In genomic region chr2:9110893-9111569, GRCh38 we compare ENCODE assay signal across 10 cellular contexts.
DNase-seq lines count a peak whose midpoint lies in the region; FAIRE-seq and TF ChIP-seq lines count a peak whose summit lies in the region.
"Had no signal": no experiment of that assay in that cellular context is flagged by ENCODE, and none has a peak within 500 bp of the region (broad histone marks: within the 10 kb centered on the region; RNA-seq: fewer than 3 reads in every experiment).

No MANE protein-coding gene starts in this region.

- no peak overlapping the region for H3K4me3 ChIP-seq in OCI-LY3 (ENCODE audit: low read length)
- H3K4me3 ChIP-seq in H1 (ENCODE audit: extremely low read depth in 1 of 4, insufficient read depth in 2 of 4, low read depth in 3 of 4, low read length in 4 of 4), result no peak overlapping the region
- H3K4me3 ChIP-seq in parathyroid adenoma (ENCODE audit: low read depth, low read length), result no peak overlapping the region
- H3K4me3 ChIP-seq in spleen, result no peak overlapping the region

- H2AK5ac ChIP-seq in H1 (ENCODE audit: low read depth, low read length), result no peak overlapping the region

- no peak overlapping the region for H2BK120ac ChIP-seq in H1 (replicated peaks; ENCODE audit: low read depth, low read length)

- no peak overlapping the region for H3K14ac ChIP-seq in H1 (ENCODE audit: insufficient read length)

- no peaks in the 10 kb centered on the region for H3K9me3 ChIP-seq in OCI-LY3 (ENCODE audit: insufficient read depth, low read length)
- no peaks in the 10 kb centered on the region for H3K9me3 ChIP-seq in H1 (ENCODE audit: insufficient read depth in 2 of 2, low read depth in 1 of 2, low read length in 1 of 2)
- no peaks in the 10 kb centered on the region for H3K9me3 ChIP-seq in parathyroid adenoma (ENCODE audit: control insufficient read depth, low read length)
- H3K9me3 ChIP-seq in spleen, result no peaks in the 10 kb centered on the region

- H4K5ac ChIP-seq in H1 (ENCODE audit: insufficient read length, low read depth, low read length), result no peak overlapping the region

- H3K23ac ChIP-seq in H1 (ENCODE audit: insufficient read length), result no peak overlapping the region

- no peak for TF ChIP-seq POLR2A in H1 (IDR thresholded peaks at IDR 0.05; ENCODE audit: control extremely low read depth in 1 of 2, low read depth in 2 of 2, low read length in 2 of 2)
- TF ChIP-seq POLR2A in spleen (IDR thresholded peaks at IDR 0.05), result no peak

- peak; percentile 81 for FAIRE-seq in H1 (lab: Jason Lieb, UNC)
- FAIRE-seq: GM12891 had no signal

- no peaks in the 10 kb centered on the region for H3K79me2 ChIP-seq in OCI-LY3 (ENCODE audit: low read length)
- H3K79me2 ChIP-seq in H1 (ENCODE audit: control insufficient read depth in 1 of 2, insufficient read depth in 2 of 2, low read length in 2 of 2), result no peaks in the 10 kb centered on the region
- H3K79me2 ChIP-seq in parathyroid adenoma, result no peaks in the 10 kb centered on the region

- H3K27me3 ChIP-seq in OCI-LY3 (ENCODE audit: low read depth, low read length), result no peaks in the 10 kb centered on the region
- H3K27me3 ChIP-seq in H1 (replicated peaks in 1 of 4; ENCODE audit: control insufficient read depth in 3 of 4, extremely low read depth in 1 of 4, insufficient read depth in 3 of 4, low read length in 3 of 4), result no peaks in the 10 kb centered on the region; a peak in 2 of 7 replicates
- no peaks in the 10 kb centered on the region for H3K27me3 ChIP-seq in parathyroid adenoma (ENCODE audit: control insufficient read depth, insufficient read depth, low read length)
- H3K27me3 ChIP-seq in spleen (replicated peaks in 1 of 7), result peaks cover 0 to 77% (median 6%) of the 10 kb centered on the region in 7 donors

- H3K4ac ChIP-seq in H1 (replicated peaks; ENCODE audit: insufficient read length, low read depth, low read length), result no peak overlapping the region

- no peak overlapping the region for H2BK5ac ChIP-seq in H1 (ENCODE audit: low read depth, low read length)

- no peaks in the 10 kb centered on the region for H3K36me3 ChIP-seq in OCI-LY3 (replicated peaks; ENCODE audit: low read depth, low read length)
- H3K36me3 ChIP-seq in H1 (ENCODE audit: control insufficient read depth in 2 of 4, insufficient read depth in 4 of 4, low read length in 3 of 4), result no peaks in the 10 kb centered on the region
- H3K36me3 ChIP-seq in parathyroid adenoma (ENCODE audit: control insufficient read depth, insufficient read depth, low read length), result no peaks in the 10 kb centered on the region
- no peaks in the 10 kb centered on the region for H3K36me3 ChIP-seq in spleen

- no peak for TF ChIP-seq EP300 in H1 (IDR thresholded peaks at IDR 0.05; ENCODE audit: borderline replicate concordance in 1 of 2, low read depth in 2 of 2, low read length in 2 of 2)

- CTCF ChIA-PET in H1 (lab: Charles Lee; ENCODE audit: partially characterized antibody), result interaction anchor here (0.6 to 8.6 kb wide), 45 partner anchors 11 to 293 kb away, joined by 3 to 86 read pairs (median 4); no protein-coding TSS in a partner anchor

- no peak overlapping the region for H3K18ac ChIP-seq in H1 (ENCODE audit: extremely low read depth, low read length)

- H4K91ac ChIP-seq in H1 (replicated peaks; ENCODE audit: insufficient read length, low read length), result no peak overlapping the region

- TF ChIP-seq CTCF in GM10266 (IDR thresholded peaks at IDR 0.05; ENCODE audit: control insufficient read depth, insufficient read depth, low read depth, missing control alignments) (peak; percentile 19), OCI-LY3 (IDR thresholded peaks at IDR 0.05; ENCODE audit: low read depth, low read length) (peak; percentile 13; the same call in 1 of the 2 replicates), H1 (IDR thresholded peaks at IDR 0.05; ENCODE audit: control extremely low read depth in 1 of 3, insufficient read depth in 1 of 3, low read depth in 1 of 3, low read length in 3 of 3) (peak; percentile 83 to 99 (median 87)), parathyroid adenoma (IDR thresholded peaks at IDR 0.05) (no peak), spleen (IDR thresholded peaks at IDR 0.05 in 8 of 11, conservative IDR thresholded peaks at IDR 0.05 in 3 of 11) (no peak)

- H4K20me1 ChIP-seq in OCI-LY3 (ENCODE audit: insufficient read depth, low read length) (no peaks in the 10 kb centered on the region), H1 (replicated peaks in 1 of 2; ENCODE audit: control insufficient read depth in 1 of 2, insufficient read depth in 2 of 2, low read length in 2 of 2) (no peaks in the 10 kb centered on the region)

- WGBS in H1 (ENCODE audit: extremely low coverage in 1 of 2, insufficient coverage in 1 of 2, insufficient read length in 1 of 2, insufficient replicate concordance in 2 of 2, low coverage in 1 of 2, low lambda C conversion rate in 2 of 2, missing lambda C conversion rate in 1 of 2), 2 experiments, result 60% methylated on average over 15 of the region's 15 CpGs; no CpG with 5 or more reads in 1 of the 2 experiments
- WGBS in spleen, 5 donors, result 87 to 95% (median 94%) methylated on average over 13 to 15 of the region's 15 CpGs

- no peak overlapping the region for H2BK20ac ChIP-seq in H1 (ENCODE audit: low read length)

- H2AFZ ChIP-seq in OCI-LY3 (ENCODE audit: low read depth, low read length) (no peak overlapping the region), H1 (ENCODE audit: low read length) (no peak overlapping the region), parathyroid adenoma (peak overlapping the region; percentile 51)

- no peak overlapping the region for H3K56ac ChIP-seq in H1 (replicated peaks; ENCODE audit: insufficient read length, low read depth, low read length)

- POLR2A ChIA-PET in H1 (lab: Charles Lee; ENCODE audit: partially characterized antibody), result no interaction called here

- H3K4me2 ChIP-seq in OCI-LY3 (ENCODE audit: low read length) (no peak overlapping the region), H1 (ENCODE audit: insufficient read depth in 1 of 2, low read depth in 2 of 2, low read length in 2 of 2) (no peak overlapping the region), parathyroid adenoma (ENCODE audit: low read length) (no peak overlapping the region)

- H4K8ac ChIP-seq in H1 (ENCODE audit: extremely low read depth, insufficient read depth, low read length), result no peak overlapping the region

- DNase-seq in GM10266 (ENCODE audit: extremely low spot score) (no peak), H1 (ENCODE audit: low read depth in 1 of 2, low spot score in 2 of 2) (peak; percentile 67 to 90), NCI-H2196 treated with DMSO at 0.1 percent for 48 hours (lab: John Stamatoyannopoulos, UW; ENCODE audit: unreplicated experiment) (no peak), NAMALWA (ENCODE audit: low spot score) (no peak), spleen (no peak)
- DNase-seq: activated CD4-positive, CD25-positive, alpha-beta regulatory T cell treated with anti-CD3 and anti-CD28 coated beads, Interleukin-2, amount 50 U/mL, for 72 hours; MM.1S had no signal

- intact Hi-C loops in spleen (cut with DNase I; ENCODE audit: low total_unique reads), result no loop called here

- no peaks in the 10 kb centered on the region for H3K79me1 ChIP-seq in H1 (ENCODE audit: low read depth, low read length)

- H3K27ac ChIP-seq in OCI-LY3 (ENCODE audit: low read length) (no peak overlapping the region), H1 (ENCODE audit: low read depth, low read length) (no peak overlapping the region), parathyroid adenoma (no peak overlapping the region), spleen (no peak overlapping the region)

- H3K9ac ChIP-seq in OCI-LY3 (ENCODE audit: low read length) (no peak overlapping the region), H1 (replicated peaks in 1 of 4; ENCODE audit: extremely low read depth in 1 of 4, low read depth in 3 of 4, low read length in 3 of 4) (no peak overlapping the region), parathyroid adenoma (no peak overlapping the region)

- H2BK15ac ChIP-seq in H1 (ENCODE audit: low read length), result no peak overlapping the region

- no peaks in the 10 kb centered on the region for H3K4me1 ChIP-seq in OCI-LY3 (ENCODE audit: low read length)
- peaks cover 0 to 9% (median under 1%) of the 10 kb centered on the region in 4 experiments; a peak in 2 of 7 replicates for H3K4me1 ChIP-seq in H1 (replicated peaks in 1 of 4; ENCODE audit: control insufficient read depth in 3 of 4, insufficient read depth in 4 of 4, low read length in 3 of 4)
- H3K4me1 ChIP-seq in parathyroid adenoma, result no peaks in the 10 kb centered on the region
- H3K4me1 ChIP-seq in spleen, result peaks cover 0 to 17% (median 6%) of the 10 kb centered on the region in 6 donors

- TF ChIP-seq RAD21 in H1 (IDR thresholded peaks at IDR 0.05 in 1 of 2, conservative IDR thresholded peaks at IDR 0.05 in 1 of 2; ENCODE audit: low read depth in 2 of 2, low read length in 2 of 2), result peak; percentile 81 to 86

- H3K23me2 ChIP-seq in H1 (ENCODE audit: low read depth, low read length), result no peaks in the 10 kb centered on the region

- H2BK12ac ChIP-seq in H1 (ENCODE audit: low read depth, low read length), result 0 out of 2 replicates have a peak overlapping the region, but pooled peaks have one; percentile 14

TF ChIP-seq in H1, 55 proteins besides CTCF, POLR2A, EP300 and RAD21 (continues in another document):
- TF ChIP-seq BRCA1 (IDR thresholded peaks at IDR 0.05; ENCODE audit: low read depth, low read length), result no peak
- TF ChIP-seq YY1 (IDR thresholded peaks at IDR 0.05; ENCODE audit: low read depth, low read length), result peak; percentile 44; the same call in 1 of the 2 replicates
- TF ChIP-seq GABPA (IDR thresholded peaks at IDR 0.05; ENCODE audit: borderline replicate concordance, insufficient read depth, low read length), result no peak
- no peak for TF ChIP-seq JUN (IDR thresholded peaks at IDR 0.05; ENCODE audit: low read depth, low read length)
- TF ChIP-seq TAF1 (IDR thresholded peaks at IDR 0.05; ENCODE audit: low read depth, low read length), result 0 out of 2 replicates have a peak, but pooled peaks have one; percentile 16
- TF ChIP-seq MAX (IDR thresholded peaks at IDR 0.05), result peak; percentile 53; the same call in 1 of the 2 replicates
- no peak for TF ChIP-seq CEBPB (IDR thresholded peaks at IDR 0.05; ENCODE audit: low read depth, low read length)
- TF ChIP-seq ATF2 (IDR thresholded peaks at IDR 0.05; ENCODE audit: low read length), result 0 out of 2 replicates have a peak, but pooled peaks have one; percentile 23

Comparison
In these comparisons a context has a peak if more than half of its experiments do, and no peak if none do; other contexts are left out.
1. DNase-seq: peak in H1 (2 of 2); none in GM10266 (single experiment), NCI-H2196 treated with DMSO at 0.1 percent for 48 hours (single experiment), NAMALWA (single experiment) and spleen (single experiment).
2. CTCF ChIP-seq: peak in GM10266 (single experiment), OCI-LY3 (single experiment) and H1 (3 of 3); none in parathyroid adenoma (single experiment) and spleen (0 of 11).